8 cellular contexts compared by ENCODE assay signal in the genomic region with DNA sequence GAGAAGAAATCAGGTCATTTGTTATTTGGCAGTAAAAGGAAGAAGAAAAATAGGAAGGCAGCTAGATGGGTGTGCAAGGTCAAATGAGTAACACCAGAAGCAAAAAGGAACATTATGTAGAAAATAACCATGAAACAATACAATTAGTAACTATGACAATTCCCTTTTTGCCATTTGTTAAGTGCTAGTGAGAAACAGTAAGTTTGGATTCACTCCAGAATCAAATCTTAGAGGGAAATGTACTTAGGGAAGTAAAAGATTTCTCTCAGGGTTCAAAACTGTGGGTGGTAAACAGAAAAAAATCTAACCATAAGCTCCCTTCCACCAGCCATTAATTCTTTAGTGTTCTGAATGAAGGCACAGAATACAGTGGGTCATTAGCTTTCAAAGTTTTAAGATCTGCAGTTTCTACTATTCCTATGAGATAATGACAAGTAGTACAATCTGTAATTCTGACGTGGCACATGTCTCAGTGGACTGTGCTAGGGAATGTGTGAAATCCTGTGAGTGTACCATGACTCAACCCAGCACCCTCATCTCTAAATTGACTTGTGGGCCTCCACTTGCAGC. TPM values are rescaled to one million over a fixed set of nuclear protein-coding genes. Genes with fewer than 3 reads are reported as not detected.
DNase-seq lines count a peak whose midpoint lies in the region; ATAC-seq, FAIRE-seq and TF ChIP-seq lines count a peak whose summit lies in the region.

No MANE protein-coding gene starts in this region.

- dilution Hi-C loops in keratinocyte (cut with MboI; ENCODE audit: extremely low pct_ligation_motif_present, low sequenced_read_pairs), result no loop called here

- peak overlapping the region; percentile 27 for H3K27ac Mint-ChIP-seq in activated naive CD8-positive, alpha-beta T cell treated with anti-CD3 and anti-CD28 coated beads for 36 hours

- H2AFZ ChIP-seq in GM23248 (no peak overlapping the region), keratinocyte (ENCODE audit: control insufficient read depth, low read length) (no peak overlapping the region)

- WGBS in GM23248 (ENCODE audit: low coverage in 1 of 2, low lambda C conversion rate in 2 of 2, missing lambda C conversion rate in 2 of 2), 2 experiments, result 0 to 4% methylated on average over 1 of the region's 1 CpG
- 7 to 17% methylated on average over 1 of the region's 1 CpG for WGBS in aorta, 2 donors

- peak overlapping the region; percentile 38 for H3K4me3 ChIP-seq in GM23248
- H3K4me3 ChIP-seq in keratinocyte (ENCODE audit: control insufficient read depth in 2 of 3, extremely low read depth in 1 of 3, insufficient read depth in 2 of 3, low read depth in 1 of 3, low read length in 3 of 3), result peak overlapping the region in 1 of 3 experiments; percentile 25
- no peak overlapping the region for H3K4me3 ChIP-seq in aorta (ENCODE audit: low read length in 2 of 2)

- H3K9me2 ChIP-seq in GM23248 (ENCODE audit: insufficient read depth), result no peaks in the 10 kb centered on the region

- peaks cover 64% of the 10 kb centered on the region for H3K4me1 Mint-ChIP-seq in activated naive CD8-positive, alpha-beta T cell treated with anti-CD3 and anti-CD28 coated beads for 36 hours

- H3K27me3 Mint-ChIP-seq in activated naive CD8-positive, alpha-beta T cell treated with anti-CD3 and anti-CD28 coated beads for 36 hours, result no peaks in the 10 kb centered on the region

- H3K9me3 ChIP-seq in GM23248 (ENCODE audit: low read depth), result no peaks in the 10 kb centered on the region
- H3K9me3 ChIP-seq in keratinocyte (ENCODE audit: control insufficient read depth, low read depth, low read length), result no peaks in the 10 kb centered on the region
- no peaks in the 10 kb centered on the region for H3K9me3 ChIP-seq in aorta (ENCODE audit: control insufficient read depth, low read length)

- H3K9ac ChIP-seq in GM23248, result peak overlapping the region; percentile 69
- H3K9ac ChIP-seq in keratinocyte (ENCODE audit: control insufficient read depth, extremely low read depth, insufficient read depth, low read length), result peak overlapping the region; percentile 72

- peaks cover 56% of the 10 kb centered on the region for H3F3A ChIP-seq in GM23248 (ENCODE audit: insufficient read depth)

- TF ChIP-seq CTCF in keratinocyte (optimal IDR thresholded peaks at IDR 0.05 in 1 of 3, IDR thresholded peaks at IDR 0.05 in 1 of 3, conservative IDR thresholded peaks at IDR 0.05 in 1 of 3; ENCODE audit: extremely low read depth in 1 of 3, insufficient read depth in 2 of 3, low read length in 3 of 3), result no peak

- intact Hi-C loops in aorta (cut with DNase I), result no loop called here

- no peaks in the 10 kb centered on the region for H3K27me3 ChIP-seq in GM23248 (replicated peaks; ENCODE audit: insufficient read depth)
- H3K27me3 ChIP-seq in keratinocyte (ENCODE audit: control insufficient read depth, extremely low read depth, insufficient read depth, low read length), result no peaks in the 10 kb centered on the region
- H3K27me3 ChIP-seq in aorta (ENCODE audit: control insufficient read depth in 1 of 2, insufficient read depth in 2 of 2, low read length in 1 of 2), result no peaks in the 10 kb centered on the region

- H4K20me1 ChIP-seq in GM23248 (ENCODE audit: insufficient read depth) (no peaks in the 10 kb centered on the region), keratinocyte (ENCODE audit: control insufficient read depth, extremely low read depth, insufficient read depth, low read length) (no peaks in the 10 kb centered on the region)

- peaks cover 2% of the 10 kb centered on the region for H3K9me1 ChIP-seq in keratinocyte (ENCODE audit: control insufficient read depth, extremely low read depth, insufficient read depth, low read length)

- DNase-seq in A172 (ENCODE audit: low spot score) (peak; percentile 88), GM23248 (peak; percentile 97), keratinocyte (ENCODE audit: low read depth, low spot score) (peak; percentile 67), aorta (no peak), KBM-7 (no peak)
- no peak for DNase-seq in activated naive CD8-positive, alpha-beta T cell treated with anti-CD3 and anti-CD28 coated beads for 36 hours

- H3K27ac ChIP-seq in GM23248 (peak overlapping the region; percentile 93), keratinocyte (ENCODE audit: control insufficient read depth, insufficient read depth, low read length) (peak overlapping the region; percentile 91), aorta (ENCODE audit: low read depth in 1 of 2, low read length in 2 of 2) (no peak overlapping the region)

- H3K4me1 ChIP-seq in GM23248 (ENCODE audit: insufficient read depth) (peaks cover 50% of the 10 kb centered on the region), keratinocyte (ENCODE audit: control insufficient read depth, extremely low read depth, insufficient read depth, low read length) (peaks cover 54% of the 10 kb centered on the region), aorta (ENCODE audit: control insufficient read depth in 1 of 2, insufficient read depth in 2 of 2, low read length in 2 of 2) (peaks cover 0 to 7% of the 10 kb centered on the region in 2 donors)

- no peak overlapping the region for H3K4me3 Mint-ChIP-seq in activated naive CD8-positive, alpha-beta T cell treated with anti-CD3 and anti-CD28 coated beads for 36 hours

- H3K36me3 Mint-ChIP-seq in activated naive CD8-positive, alpha-beta T cell treated with anti-CD3 and anti-CD28 coated beads for 36 hours, result peaks cover 14% of the 10 kb centered on the region

- H3K4me2 ChIP-seq in GM23248 (ENCODE audit: unreplicated experiment) (peak overlapping the region; percentile 82), keratinocyte (ENCODE audit: control insufficient read depth, extremely low read depth, insufficient read depth, low read depth, low read length) (peak overlapping the region; percentile 81)

- ATAC-seq in aorta (ENCODE audit: low FRiP score) (peak; percentile 55), HG02759 (IDR thresholded peaks at IDR 0.05; ENCODE audit: unreplicated experiment) (no peak), GM19397 (IDR thresholded peaks at IDR 0.05; ENCODE audit: unreplicated experiment) (no peak)

- H3K9me3 Mint-ChIP-seq in activated naive CD8-positive, alpha-beta T cell treated with anti-CD3 and anti-CD28 coated beads for 36 hours, result no peaks in the 10 kb centered on the region

- H3K36me3 ChIP-seq in GM23248 (ENCODE audit: low read depth), result no peaks in the 10 kb centered on the region
- H3K36me3 ChIP-seq in keratinocyte (ENCODE audit: control insufficient read depth in 2 of 2, extremely low read depth in 1 of 2, insufficient read depth in 2 of 2, low read length in 2 of 2), result no peaks in the 10 kb centered on the region
- H3K36me3 ChIP-seq in aorta (ENCODE audit: control insufficient read depth in 1 of 2, insufficient read depth in 2 of 2, low read length in 1 of 2), result no peaks in the 10 kb centered on the region

- in situ Hi-C loops in GM23248 (cut with MboI) (no loop called here), KBM-7 (cut with MboI; ENCODE audit: low pct_unique_long_range_greater_than_20kb, low sequenced_read_pairs) (no loop called here)

- H3K79me2 ChIP-seq in GM23248 (ENCODE audit: insufficient read depth), result peaks cover 80% of the 10 kb centered on the region
- H3K79me2 ChIP-seq in keratinocyte (ENCODE audit: control insufficient read depth, insufficient read depth, low read length), result peaks cover 83% of the 10 kb centered on the region

- FAIRE-seq in keratinocyte (lab: Jason Lieb, UNC), result peak; percentile 91

RNA-seq across cellular contexts. Expression of gene REPS1, which starts 17.1 kb away (rescaled TPM):
- 21.4 and 26.0 TPM in 2 replicates for total RNA-seq in A172 (2014; rRNA removed; shearing (Covaris generic))
- total RNA-seq in GM23248 (2014; rRNA removed; shearing (Covaris generic)), result 21.1 and 24.4 TPM in 2 replicates
- polyA plus RNA-seq in GM23248 (2016; fragmentation: Nextera tagmentation; extraction: Ambion mirVana) (12.4 and 13.1 TPM in 2 replicates), keratinocyte (42.9 to 61.3 TPM (median 55.0 TPM) in 3 replicates), aorta (10 to 100 TPM; 10.1 to 29.0 TPM)
- 10 to 100 TPM; 59.7 to 73.2 TPM for total RNA-seq in activated naive CD8-positive, alpha-beta T cell treated with anti-CD3 and anti-CD28 coated beads for 36 hours
- 66.3 TPM for polyA plus RNA-seq in keratinocyte (2011; ENCODE audit: low read depth)
- polyA plus RNA-seq in keratinocyte (2011; cell fraction: cytosol; rRNA removed), result 36.5 and 64.8 TPM in 2 replicates
- polyA plus RNA-seq in keratinocyte (2011; cell fraction: nucleus; rRNA removed), result 56.1 and 60.5 TPM in 2 replicates
- polyA plus RNA-seq in keratinocyte (2012; ENCODE audit: low replicate concordance), result 35.5 and 49.1 TPM in 2 replicates
- 35.4 to 79.6 TPM (median 63.7 TPM) in 3 replicates for polyA minus RNA-seq in keratinocyte
- polyA minus RNA-seq in keratinocyte (2011; cell fraction: cytosol; rRNA and poly(A)+ RNA removed), result 42.8 TPM
- 42.2 and 78.7 TPM in 2 replicates for polyA minus RNA-seq in keratinocyte (2011; cell fraction: nucleus; rRNA and poly(A)+ RNA removed)
- 10 to 100 TPM; 33.2 to 40.8 TPM for total RNA-seq in aorta

RNA-seq across cellular contexts. Expression of gene ABRACL, which starts 57.6 kb away (rescaled TPM):
- total RNA-seq in A172 (2014; rRNA removed; shearing (Covaris generic)), result 112 and 133 TPM in 2 replicates
- total RNA-seq in GM23248 (2014; rRNA removed; shearing (Covaris generic)), result 12.9 and 17.1 TPM in 2 replicates
- 37.1 and 38.7 TPM in 2 replicates for polyA plus RNA-seq in GM23248 (2016; fragmentation: Nextera tagmentation; extraction: Ambion mirVana)
- 100 to 1,000 TPM; 192 to 196 TPM for total RNA-seq in activated naive CD8-positive, alpha-beta T cell treated with anti-CD3 and anti-CD28 coated beads for 36 hours
- polyA plus RNA-seq in keratinocyte, result 56.1 to 120 TPM (median 119 TPM) in 3 replicates
- polyA plus RNA-seq in keratinocyte (2011; ENCODE audit: low read depth), result 59.8 TPM
- polyA plus RNA-seq in keratinocyte (2011; cell fraction: cytosol; rRNA removed), result 109 and 128 TPM in 2 replicates
- polyA plus RNA-seq in keratinocyte (2011; cell fraction: nucleus; rRNA removed), result 45.3 and 66.7 TPM in 2 replicates
- 86.8 and 108 TPM in 2 replicates for polyA plus RNA-seq in keratinocyte (2012; ENCODE audit: low replicate concordance)
- polyA minus RNA-seq in keratinocyte, result 3.4 to 30.3 TPM (median 17.3 TPM) in 3 replicates
- 31.1 TPM for polyA minus RNA-seq in keratinocyte (2011; cell fraction: cytosol; rRNA and poly(A)+ RNA removed)
- 11.5 and 13.3 TPM in 2 replicates for polyA minus RNA-seq in keratinocyte (2011; cell fraction: nucleus; rRNA and poly(A)+ RNA removed)
- total RNA-seq in aorta, result 10 to 100 TPM; 16.4 to 18.6 TPM
- polyA plus RNA-seq in aorta, result 10 to 100 TPM; 17.9 to 88.4 TPM

Comparison
In these comparisons a context has a peak if more than half of its experiments do, and no peak if none do; other contexts are left out.
1. DNase-seq: peak in A172 (single experiment), GM23248 (single experiment) and keratinocyte (single experiment); none in activated naive CD8-positive, alpha-beta T cell treated with anti-CD3 and anti-CD28 coated beads for 36 hours (single experiment), aorta (0 of 2) and KBM-7 (single experiment).
2. H3K27ac ChIP-seq: peak in GM23248 (single experiment) and keratinocyte (single experiment); none in aorta (0 of 2).